Comparison of ENCODE assay signal across 9 cellular contexts in the genomic region with DNA sequence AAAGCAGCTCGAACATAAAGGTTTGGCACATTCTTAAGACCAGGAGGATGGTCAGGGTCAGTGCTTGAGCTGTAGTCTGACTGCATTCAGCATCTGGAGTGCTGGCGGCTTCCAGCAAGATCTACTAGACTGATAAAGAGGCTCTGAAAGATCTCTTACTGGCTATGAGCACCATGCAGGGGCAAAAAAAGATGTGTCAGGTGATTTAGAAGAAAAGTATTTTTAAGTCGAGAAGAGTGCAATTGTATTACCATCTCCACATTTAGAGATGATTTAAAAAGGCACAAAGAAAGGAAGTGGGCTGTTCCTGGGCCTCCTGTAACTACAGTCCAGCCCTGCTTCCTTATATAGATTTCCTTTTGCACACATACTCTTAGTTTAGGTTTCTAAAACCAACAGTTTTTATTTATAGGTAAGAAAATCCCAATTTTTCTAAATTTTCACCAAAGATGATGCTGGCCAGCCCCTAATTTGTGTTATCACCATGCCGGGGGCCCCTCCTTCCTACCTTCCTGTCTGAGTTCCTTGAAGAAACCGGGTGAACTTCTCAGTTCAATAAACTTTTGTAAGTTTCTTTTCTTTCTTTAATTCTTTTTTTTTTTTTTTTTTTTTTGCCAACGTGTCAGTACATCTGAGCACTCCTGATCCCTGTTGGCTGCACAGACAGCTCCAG.
DNase-seq lines count a peak whose midpoint lies in the region; ATAC-seq, FAIRE-seq and TF ChIP-seq lines count a peak whose summit lies in the region.
"Had no signal": no experiment of that assay in that cellular context is flagged by ENCODE, and none has a peak within 500 bp of the region (broad histone marks: within the 10 kb centered on the region; RNA-seq: fewer than 3 reads in every experiment).

No MANE protein-coding gene starts in this region.

- no peaks in the 10 kb centered on the region for H3K9me3 Mint-ChIP-seq in CD14-positive monocyte
- H3K9me3 Mint-ChIP-seq in astrocyte (ENCODE audit: unreplicated experiment): no peaks in the 10 kb centered on the region

- no peaks in the 10 kb centered on the region for H3K27me3 ChIP-seq in HL-60 (ENCODE audit: insufficient read depth, poor library complexity, severe bottlenecking)
- no peaks in the 10 kb centered on the region for H3K27me3 ChIP-seq in astrocyte (ENCODE audit: insufficient read depth, low read length)
- H3K27me3 ChIP-seq in aorta (ENCODE audit: control insufficient read depth in 1 of 2, insufficient read depth in 2 of 2, low read length in 1 of 2): no peaks in the 10 kb centered on the region

- no peak for DNase-seq in CD14-positive monocyte (ENCODE audit: low spot score)
- DNase-seq in HL-60 (ENCODE audit: low read depth in 1 of 2, low spot score in 1 of 2): no peak
- peak; percentile 89 for DNase-seq in astrocyte (ENCODE audit: low read depth)
- DNase-seq in medulla oblongata (ENCODE audit: extremely low spot score): peak; percentile 63
- DNase-seq in aorta: no peak
- no peak for DNase-seq in stimulated activated CD4-positive, alpha-beta T cell treated with anti-CD3 and anti-CD28 coated beads, Interleukin-1b, Interleukin-23, amount 100 ng/mL, for 48 hours
- DNase-seq in RCC 7860 (ENCODE audit: low spot score): no peak

- H3K4me1 Mint-ChIP-seq in CD14-positive monocyte: peaks cover 18% of the 10 kb centered on the region
- peaks cover 58% of the 10 kb centered on the region for H3K4me1 Mint-ChIP-seq in astrocyte (ENCODE audit: low read depth, unreplicated experiment)

- H3K27ac Mint-ChIP-seq in CD14-positive monocyte (peak overlapping the region in 4 of 7 donors; percentile 36 to 60 (median 50)), astrocyte (ENCODE audit: unreplicated experiment) (peak overlapping the region; percentile 98)

- peak overlapping the region; percentile 65 for H3K4me2 ChIP-seq in astrocyte (ENCODE audit: low read length)

- no peak overlapping the region for H3K4me3 ChIP-seq in HL-60 (replicated peaks; ENCODE audit: insufficient read depth, low read length)
- no peak overlapping the region for H3K4me3 ChIP-seq in astrocyte (ENCODE audit: insufficient read depth, low read depth, low read length)
- no peak overlapping the region for H3K4me3 ChIP-seq in aorta (ENCODE audit: low read length in 2 of 2)

- H3K27ac ChIP-seq in HL-60 (replicated peaks) (peak overlapping the region; percentile 60), astrocyte (ENCODE audit: low read depth, low read length) (peak overlapping the region; percentile 73), aorta (ENCODE audit: low read depth in 1 of 2, low read length in 2 of 2) (peak overlapping the region; percentile 95)

- no peaks in the 10 kb centered on the region for H3K79me2 ChIP-seq in astrocyte (ENCODE audit: insufficient read depth, low read length)

- H3K36me3 ChIP-seq in astrocyte (ENCODE audit: insufficient read depth, low read length) (no peaks in the 10 kb centered on the region), aorta (ENCODE audit: control insufficient read depth in 1 of 2, insufficient read depth in 2 of 2, low read length in 1 of 2) (no peaks in the 10 kb centered on the region)

- peak; percentile 36 for ATAC-seq in aorta (ENCODE audit: low FRiP score)
- ATAC-seq in GM21360 (IDR thresholded peaks at IDR 0.05; ENCODE audit: unreplicated experiment): no peak

- H3K27me3 Mint-ChIP-seq in CD14-positive monocyte (ENCODE audit: low read depth in 3 of 3) (peaks cover 0 to 4% (median 2%) of the 10 kb centered on the region in 3 donors), astrocyte (ENCODE audit: low read depth, unreplicated experiment) (no peaks in the 10 kb centered on the region)

- peak overlapping the region; percentile 61 to 84 for H3K4me3 Mint-ChIP-seq in CD14-positive monocyte
- H3K4me3 Mint-ChIP-seq in astrocyte (ENCODE audit: unreplicated experiment): peak overlapping the region; percentile 67

- H3K36me3 Mint-ChIP-seq in CD14-positive monocyte (no peaks in the 10 kb centered on the region), astrocyte (ENCODE audit: low read depth, unreplicated experiment) (no peaks in the 10 kb centered on the region)

- peak overlapping the region; percentile 68 for H2AFZ ChIP-seq in astrocyte (ENCODE audit: low read depth, low read length)

- peak overlapping the region; percentile 52 for H3K9ac ChIP-seq in astrocyte (ENCODE audit: low read length)

- intact Hi-C loops in CD14-positive monocyte (cut with micrococcal nuclease) (no loop called here), aorta (cut with DNase I) (loop anchor here (2.0 to 10.0 kb wide), 5 partner anchors 33 to 67 kb away; a partner anchor contains a TSS)

- no peak for TF ChIP-seq CTCF in CD14-positive monocyte (IDR thresholded peaks at IDR 0.05)
- TF ChIP-seq CTCF in HL-60 (IDR thresholded peaks at IDR 0.05; ENCODE audit: insufficient read depth, low read length): no peak
- TF ChIP-seq CTCF in astrocyte (IDR thresholded peaks at IDR 0.05; ENCODE audit: insufficient read depth, low read depth, low read length): no peak

- H3K4me1 ChIP-seq in astrocyte (ENCODE audit: insufficient read depth, low read length) (peaks cover 43% of the 10 kb centered on the region), aorta (ENCODE audit: control insufficient read depth in 1 of 2, insufficient read depth in 2 of 2, low read length in 2 of 2) (peaks cover 0 to 17% of the 10 kb centered on the region in 2 donors)

- no peaks in the 10 kb centered on the region for H4K20me1 ChIP-seq in astrocyte (ENCODE audit: insufficient read depth, low read length)

- no peak for FAIRE-seq in astrocyte (lab: Jason Lieb, UNC)
- FAIRE-seq in RCC 7860 (lab: Jason Lieb, UNC): no peak
- FAIRE-seq: H1 had no signal

- 2 to 4% methylated on average over 6 of the region's 6 CpGs for WGBS in aorta, 2 donors

- no peaks in the 10 kb centered on the region for H3K9me3 ChIP-seq in astrocyte (ENCODE audit: insufficient read depth, low read depth, low read length)
- H3K9me3 ChIP-seq in aorta (ENCODE audit: control insufficient read depth, low read length): no peaks in the 10 kb centered on the region

Comparison
In these comparisons a context has a peak if more than half of its experiments do, and no peak if none do; other contexts are left out.
1. DNase-seq: peak in astrocyte (single experiment) and medulla oblongata (single experiment); none in CD14-positive monocyte (single experiment), HL-60 (0 of 2), aorta (0 of 2), stimulated activated CD4-positive, alpha-beta T cell treated with anti-CD3 and anti-CD28 coated beads, Interleukin-1b, Interleukin-23, amount 100 ng/mL, for 48 hours (single experiment) and RCC 7860 (single experiment).
2. intact Hi-C loops: an anchor here in aorta (2.0 to 10.0 kb wide); none called in CD14-positive monocyte.
3. Peak in every context shown above with its lines, with median percentiles within 50 percentile points of each other: H3K27ac ChIP-seq.